Comparison of ENCODE assay signal across 10 cellular contexts in the genomic region with DNA sequence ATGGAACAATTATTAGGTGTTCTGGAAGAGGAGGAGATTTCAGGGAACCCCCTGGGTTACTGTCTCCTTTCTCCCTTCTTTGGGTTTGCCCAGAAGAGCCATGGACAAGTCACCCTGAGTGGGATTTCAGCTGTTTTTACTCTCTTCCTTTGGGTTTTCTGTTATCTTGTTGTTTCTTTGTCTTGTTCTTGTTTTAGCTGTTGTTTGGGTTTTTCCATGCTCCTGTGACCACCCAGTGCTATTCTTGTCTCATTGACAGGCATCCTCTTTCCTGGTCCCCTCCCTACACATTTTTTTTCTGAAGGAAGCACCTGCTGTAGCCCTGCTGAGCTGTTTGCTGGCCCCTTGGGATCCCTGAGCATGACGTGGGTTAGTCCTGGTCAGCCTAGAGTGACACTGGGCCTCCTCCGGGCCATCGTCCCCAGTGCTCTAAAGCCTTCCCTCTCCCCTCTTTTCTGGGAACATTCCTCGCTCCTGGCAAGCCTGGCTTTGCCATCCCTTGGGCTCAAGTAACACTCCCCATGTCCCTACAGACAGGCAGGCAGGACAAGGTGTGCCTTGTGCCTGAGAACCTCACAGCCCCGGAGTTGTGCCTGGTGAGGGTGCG. TPM values are rescaled to one million over a fixed set of nuclear protein-coding genes. Genes with fewer than 3 reads are reported as not detected.
A peak's percentile ranks its signal among the peaks of the same experiment; 100 is the strongest.
DNase-seq lines count a peak whose midpoint lies in the region; ATAC-seq, FAIRE-seq and TF ChIP-seq lines count a peak whose summit lies in the region.
"Had no signal": no experiment of that assay in that cellular context is flagged by ENCODE, and none has a peak within 500 bp of the region (broad histone marks: within the 10 kb centered on the region; RNA-seq: fewer than 3 reads in every experiment).

No MANE protein-coding gene starts in this region.

- POLR2A ChIA-PET in MCF 10A (lab: Yijun Ruan, JAX) = no interaction called here

- H3K9me3 Mint-ChIP-seq in MCF 10A (ENCODE audit: unreplicated experiment) = no peaks in the 10 kb centered on the region

- no peaks in the 10 kb centered on the region for H3K36me3 ChIP-seq in breast epithelium
- no peaks in the 10 kb centered on the region for H3K36me3 ChIP-seq in thyroid gland

- H3K4me3 ChIP-seq in breast epithelium (no peak overlapping the region), thyroid gland (replicated peaks in 1 of 3) (no peak overlapping the region)

- H3K27ac ChIP-seq in breast epithelium (peak overlapping the region; percentile 5 to 69), thyroid gland (peak overlapping the region in 2 of 3 donors; percentile 26 to 56)

- intact Hi-C loops in breast epithelium (cut with DNase I; ENCODE audit: low total_unique reads) (no loop called here), MCF 10A (cut with micrococcal nuclease) (no loop called here), thyroid gland (cut with DNase I) (no loop called here)

- no peak for TF ChIP-seq CTCF in breast epithelium (IDR thresholded peaks at IDR 0.05)
- no peak for TF ChIP-seq CTCF in MCF 10A (IDR thresholded peaks at IDR 0.05; ENCODE audit: unreplicated experiment)
- no peak for TF ChIP-seq CTCF in thyroid gland (IDR thresholded peaks at IDR 0.05)

- BruUV-seq in MCF 10A (replicated peaks; lab: Mats Ljungman, UMichigan) = no TSS peak

- no peak overlapping the region for H3K27ac Mint-ChIP-seq in MCF 10A (ENCODE audit: low read depth, unreplicated experiment)

- no peaks in the 10 kb centered on the region for H3K4me1 ChIP-seq in breast epithelium
- H3K4me1 ChIP-seq in thyroid gland = peaks cover 3 to 6% of the 10 kb centered on the region in 2 donors

- DNase-seq in breast epithelium (ENCODE audit: low spot score in 2 of 2) (no peak), MCF 10A (ENCODE audit: unreplicated experiment) (no peak), dermis blood vessel endothelial cell (peak; percentile 84), thyroid gland (no peak), ecto neural progenitor cell (ENCODE audit: low spot score) (no peak), GM12892 (ENCODE audit: insufficient read length) (no peak)
- no peak for DNase-seq in stimulated activated CD4-positive, alpha-beta T cell treated with anti-CD3 and anti-CD28 coated beads, Interleukin-2, amount 100 ng/mL, for 48 hours

- H3K9me3 ChIP-seq in breast epithelium (no peaks in the 10 kb centered on the region), thyroid gland (no peaks in the 10 kb centered on the region)

- TF ChIP-seq POLR2A in breast epithelium (IDR thresholded peaks at IDR 0.05) = no peak
- TF ChIP-seq POLR2A in thyroid gland (IDR thresholded peaks at IDR 0.05) = no peak
- no peak for TF ChIP-seq POLR2A in GM12892 (IDR thresholded peaks at IDR 0.05; ENCODE audit: low read depth, low read length)

- no peak overlapping the region for H3K4me3 Mint-ChIP-seq in MCF 10A (ENCODE audit: unreplicated experiment)

- H3K27me3 ChIP-seq in breast epithelium (no peaks in the 10 kb centered on the region), thyroid gland (no peaks in the 10 kb centered on the region)

- H3K4me1 Mint-ChIP-seq in MCF 10A (ENCODE audit: insufficient read depth, unreplicated experiment) = peaks cover 16% of the 10 kb centered on the region

- peaks cover 20% of the 10 kb centered on the region for H3K27me3 Mint-ChIP-seq in MCF 10A (ENCODE audit: insufficient read depth, unreplicated experiment)

- CTCF ChIA-PET in MCF 10A (lab: Yijun Ruan, JAX) = interaction anchor here (0.8 to 1.3 kb wide), 3 partner anchors 36 to 383 kb away, joined by 4 to 5 read pairs (median 4); no protein-coding TSS in a partner anchor

- peaks cover 6% of the 10 kb centered on the region for H3K36me3 Mint-ChIP-seq in MCF 10A (ENCODE audit: insufficient read depth, unreplicated experiment)

- ATAC-seq in HG03066 (IDR thresholded peaks at IDR 0.05; ENCODE audit: low read depth, unreplicated experiment) = peak; percentile 52

- FAIRE-seq in GM12892 (lab: Jason Lieb, UNC) = no peak
- FAIRE-seq: colon had no signal

- WGBS in thyroid gland, 2 donors = 69 to 73% methylated on average over 6 of the region's 6 CpGs

RNA-seq across cellular contexts. Expression of gene SH2D4B, which starts 3.5 kb away (rescaled TPM):
- total RNA-seq in breast epithelium (under 1 TPM in 2 of 3 donors, not detected in 1; 0.15 to 0.16 TPM), MCF 10A (2022) (not detected in 2 replicates), dermis blood vessel endothelial cell (0.05 and 0.34 TPM in 2 replicates), thyroid gland (1 to 10 TPM in 2 of 4 donors, not detected in 2; 1.1 to 1.6 TPM)
- 0.13 TPM for polyA plus RNA-seq in GM12892 (2012; ENCODE audit: missing spikeins)
- polyA plus RNA-seq: BJ had no signal
